8 cellular contexts compared by ENCODE assay signal in genomic region chr6:13485303-13485702, GRCh38.
A peak's percentile ranks its signal among the peaks of the same experiment; 100 is the strongest.
DNase-seq lines count a peak whose midpoint lies in the region; ATAC-seq lines count a peak whose summit lies in the region.

No MANE protein-coding gene starts in this region.

- H3K4me1 Mint-ChIP-seq in central memory CD8-positive, alpha-beta T cell: peaks cover 53% of the 10 kb centered on the region

- H3K27me3 ChIP-seq in ACC112 (ENCODE audit: insufficient read depth, low read length) (no peaks in the 10 kb centered on the region), HUES48 (ENCODE audit: control insufficient read depth, insufficient read depth, low read length) (peaks cover 50% of the 10 kb centered on the region), muscle layer of colon (ENCODE audit: control insufficient read depth in 1 of 2, insufficient read depth in 2 of 2, low read length in 2 of 2) (no peaks in the 10 kb centered on the region)

- H3K36me3 ChIP-seq in ACC112 (ENCODE audit: insufficient read depth, low read length): no peaks in the 10 kb centered on the region
- no peaks in the 10 kb centered on the region for H3K36me3 ChIP-seq in HUES48 (ENCODE audit: control insufficient read depth, insufficient read depth, low read length)
- H3K36me3 ChIP-seq in muscle layer of colon (ENCODE audit: insufficient read depth, low read length): no peaks in the 10 kb centered on the region

- peak overlapping the region; percentile 52 for H3K27ac Mint-ChIP-seq in central memory CD8-positive, alpha-beta T cell (ENCODE audit: low read depth)

- H3K27ac ChIP-seq in ACC112 (ENCODE audit: low read depth, low read length) (no peak overlapping the region), HUES48 (ENCODE audit: low read depth, low read length) (no peak overlapping the region), muscle layer of colon (ENCODE audit: low read depth, low read length) (no peak overlapping the region)

- H3K9me3 ChIP-seq in HUES48 (ENCODE audit: control insufficient read depth, insufficient read depth, low read length): no peaks in the 10 kb centered on the region
- H3K9me3 ChIP-seq in muscle layer of colon (ENCODE audit: low read length): no peaks in the 10 kb centered on the region

- peak overlapping the region; percentile 83 for H2AFZ ChIP-seq in ACC112 (ENCODE audit: low read length, unreplicated experiment)

- H3K4me3 Mint-ChIP-seq in central memory CD8-positive, alpha-beta T cell: peak overlapping the region; percentile 89

- DNase-seq in central memory CD8-positive, alpha-beta T cell (ENCODE audit: low spot score in 2 of 2): no peak
- DNase-seq in NCI-H2107 (lab: John Stamatoyannopoulos, UW) (no peak), NCI-H1105 (lab: John Stamatoyannopoulos, UW) (no peak)

- H3K9ac ChIP-seq in HUES48 (ENCODE audit: low read depth, low read length) (peak overlapping the region; percentile 10; the same call in 1 of the 2 replicates), muscle layer of colon (ENCODE audit: low read length) (peak overlapping the region; percentile 61)

- H3K4me1 ChIP-seq in ACC112 (ENCODE audit: control insufficient read depth, insufficient read depth, low read length, unreplicated experiment): peaks cover 20% of the 10 kb centered on the region
- H3K4me1 ChIP-seq in HUES48 (ENCODE audit: control insufficient read depth, insufficient read depth, low read length): peaks cover 12% of the 10 kb centered on the region
- H3K4me1 ChIP-seq in muscle layer of colon (ENCODE audit: insufficient read depth, low read length): peaks cover 24% of the 10 kb centered on the region

- H3K4me3 ChIP-seq in ACC112 (ENCODE audit: low read depth, low read length) (peak overlapping the region; percentile 97), HUES48 (ENCODE audit: low read depth, low read length) (peak overlapping the region; percentile 76), muscle layer of colon (ENCODE audit: low read depth in 1 of 2, low read length in 2 of 2) (peak overlapping the region; percentile 71 to 84)

- H3K36me3 Mint-ChIP-seq in central memory CD8-positive, alpha-beta T cell (ENCODE audit: insufficient read depth): no peaks in the 10 kb centered on the region

- H3K9me3 Mint-ChIP-seq in central memory CD8-positive, alpha-beta T cell: no peaks in the 10 kb centered on the region

- no peak for ATAC-seq in central memory CD8-positive, alpha-beta T cell (replicated peaks; ENCODE audit: extremely low read depth, poor library complexity, severe bottlenecking)
- ATAC-seq in GM19452 (IDR thresholded peaks at IDR 0.05; ENCODE audit: unreplicated experiment): no peak
- ATAC-seq in GM21526 (IDR thresholded peaks at IDR 0.05; ENCODE audit: low FRiP score, unreplicated experiment): no peak

- no peaks in the 10 kb centered on the region for H3K27me3 Mint-ChIP-seq in central memory CD8-positive, alpha-beta T cell

- peaks cover 15% of the 10 kb centered on the region for H3K79me2 ChIP-seq in ACC112 (ENCODE audit: control insufficient read depth, insufficient read depth, low read length, unreplicated experiment)
